8 cellular contexts compared by ENCODE assay signal in the genomic region with DNA sequence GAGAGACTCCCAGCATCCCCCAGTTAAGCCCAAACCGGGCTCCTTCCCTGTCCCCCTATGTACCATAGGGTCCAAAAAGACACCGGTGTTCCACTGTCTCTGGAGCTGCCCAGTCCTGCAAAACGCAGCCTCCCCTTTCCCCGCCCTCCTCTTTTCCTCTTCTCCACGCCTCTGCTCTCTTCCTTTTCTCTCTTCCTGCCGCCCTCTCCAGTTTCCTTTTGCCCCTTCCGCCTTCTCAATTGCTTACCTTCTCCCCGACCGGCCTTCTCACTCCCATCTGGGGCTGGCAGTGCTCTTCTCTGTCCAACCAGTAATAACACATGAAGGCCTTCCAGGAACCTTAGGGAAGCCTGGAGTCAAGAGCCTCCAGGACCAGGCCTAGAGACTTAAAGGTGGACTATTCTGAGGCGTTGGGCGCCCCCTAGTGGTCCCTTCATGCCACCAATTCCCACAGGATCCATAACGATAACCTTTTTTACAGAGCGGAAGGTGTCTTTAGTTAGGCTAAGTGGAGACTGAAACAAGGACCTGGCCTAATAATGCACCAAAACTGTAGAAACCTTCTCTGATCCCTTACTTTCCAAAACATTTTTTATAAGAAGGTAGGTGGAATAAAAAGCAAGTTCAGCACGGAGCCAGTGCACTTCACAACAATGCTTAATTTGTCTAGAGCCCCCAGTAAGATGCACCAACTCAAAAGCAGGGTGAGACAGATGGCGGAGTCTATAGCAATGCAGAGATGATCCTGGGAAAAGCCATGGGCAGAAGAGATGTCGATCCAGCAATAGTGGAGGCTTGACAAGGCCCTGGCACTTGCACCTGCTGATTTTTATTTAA. TPM values are rescaled to one million over a fixed set of nuclear protein-coding genes. Genes with fewer than 3 reads are reported as not detected.
DNase-seq lines count a peak whose midpoint lies in the region; ATAC-seq and TF ChIP-seq lines count a peak whose summit lies in the region.

No MANE protein-coding gene starts in this region.

- TF ChIP-seq CTCF in GM06990 (IDR thresholded peaks at IDR 0.05; ENCODE audit: insufficient read depth, low read length, poor library complexity, severe bottlenecking) (peak; percentile 80), choroid plexus epithelial cell (conservative IDR thresholded peaks at IDR 0.05; ENCODE audit: low read depth, low read length) (peak; percentile 90), liver (IDR thresholded peaks at IDR 0.05; ENCODE audit: low read depth, low read length, missing input control) (peak; percentile 84)

- no peak overlapping the region for H3K4me3 ChIP-seq in GM06990 (replicated peaks; ENCODE audit: low read depth, low read length)
- H3K4me3 ChIP-seq in choroid plexus epithelial cell (ENCODE audit: low read depth, low read length): no peak overlapping the region
- no peak overlapping the region for H3K4me3 ChIP-seq in liver (ENCODE audit: low read depth in 1 of 3, low read length in 3 of 3)

- H3K27ac ChIP-seq in liver (ENCODE audit: low read depth in 1 of 2, low read length in 2 of 2): no peak overlapping the region

- no peak overlapping the region for H3K9ac ChIP-seq in liver (ENCODE audit: low read depth in 1 of 2, low read length in 2 of 2)

- DNase-seq in GM06990 (ENCODE audit: extremely low read depth, insufficient read length): peak; percentile 20
- peak; percentile 41 to 87 for DNase-seq in NCI-H446 (lab: John Stamatoyannopoulos, UW)
- peak; percentile 61 to 62 for DNase-seq in activated CD4-positive, alpha-beta T cell treated with anti-CD3 and anti-CD28 coated beads for 4 hours
- DNase-seq in choroid plexus epithelial cell (ENCODE audit: low read depth): peak; percentile 85
- peak; percentile 40 to 67 (median 50) for DNase-seq in stimulated activated CD4-positive, alpha-beta T cell treated with anti-CD3 and anti-CD28 coated beads, TNF-alpha, amount 100 ng/mL, for 24 hours (ENCODE audit: low read depth in 3 of 3)

- ATAC-seq in HG02798 (IDR thresholded peaks at IDR 0.05; ENCODE audit: poor library complexity, unreplicated experiment) (peak; percentile 54), GM21825 (IDR thresholded peaks at IDR 0.05; ENCODE audit: unreplicated experiment) (no peak)

- WGBS in liver: 52% methylated on average over 16 of the region's 16 CpGs

- H3K9me3 ChIP-seq in liver (ENCODE audit: control insufficient read depth in 4 of 4, low read length in 3 of 4): no peaks in the 10 kb centered on the region

- H3K27me3 ChIP-seq in GM06990 (replicated peaks; ENCODE audit: control insufficient read depth, insufficient read depth, low read length) (no peaks in the 10 kb centered on the region), liver (ENCODE audit: control insufficient read depth in 4 of 4, insufficient read depth in 4 of 4, low read length in 3 of 4) (no peaks in the 10 kb centered on the region)

- H3K4me1 ChIP-seq in liver (ENCODE audit: control insufficient read depth in 4 of 4, insufficient read depth in 4 of 4, low read length in 3 of 4): peaks cover 0 to 12% (median 5%) of the 10 kb centered on the region in 4 donors

- no peaks in the 10 kb centered on the region for H3K36me3 ChIP-seq in GM06990 (ENCODE audit: control insufficient read depth, insufficient read depth, low read length)
- no peaks in the 10 kb centered on the region for H3K36me3 ChIP-seq in liver (ENCODE audit: control insufficient read depth in 4 of 4, insufficient read depth in 3 of 4, low read depth in 1 of 4, low read length in 3 of 4)

- peak; percentile 88 to 90 for TF ChIP-seq RAD21 in liver (IDR thresholded peaks at IDR 0.05)

TF ChIP-seq in liver, 16 proteins besides CTCF, POLR2A, EP300 and RAD21:
- TF ChIP-seq, protein P1, sequence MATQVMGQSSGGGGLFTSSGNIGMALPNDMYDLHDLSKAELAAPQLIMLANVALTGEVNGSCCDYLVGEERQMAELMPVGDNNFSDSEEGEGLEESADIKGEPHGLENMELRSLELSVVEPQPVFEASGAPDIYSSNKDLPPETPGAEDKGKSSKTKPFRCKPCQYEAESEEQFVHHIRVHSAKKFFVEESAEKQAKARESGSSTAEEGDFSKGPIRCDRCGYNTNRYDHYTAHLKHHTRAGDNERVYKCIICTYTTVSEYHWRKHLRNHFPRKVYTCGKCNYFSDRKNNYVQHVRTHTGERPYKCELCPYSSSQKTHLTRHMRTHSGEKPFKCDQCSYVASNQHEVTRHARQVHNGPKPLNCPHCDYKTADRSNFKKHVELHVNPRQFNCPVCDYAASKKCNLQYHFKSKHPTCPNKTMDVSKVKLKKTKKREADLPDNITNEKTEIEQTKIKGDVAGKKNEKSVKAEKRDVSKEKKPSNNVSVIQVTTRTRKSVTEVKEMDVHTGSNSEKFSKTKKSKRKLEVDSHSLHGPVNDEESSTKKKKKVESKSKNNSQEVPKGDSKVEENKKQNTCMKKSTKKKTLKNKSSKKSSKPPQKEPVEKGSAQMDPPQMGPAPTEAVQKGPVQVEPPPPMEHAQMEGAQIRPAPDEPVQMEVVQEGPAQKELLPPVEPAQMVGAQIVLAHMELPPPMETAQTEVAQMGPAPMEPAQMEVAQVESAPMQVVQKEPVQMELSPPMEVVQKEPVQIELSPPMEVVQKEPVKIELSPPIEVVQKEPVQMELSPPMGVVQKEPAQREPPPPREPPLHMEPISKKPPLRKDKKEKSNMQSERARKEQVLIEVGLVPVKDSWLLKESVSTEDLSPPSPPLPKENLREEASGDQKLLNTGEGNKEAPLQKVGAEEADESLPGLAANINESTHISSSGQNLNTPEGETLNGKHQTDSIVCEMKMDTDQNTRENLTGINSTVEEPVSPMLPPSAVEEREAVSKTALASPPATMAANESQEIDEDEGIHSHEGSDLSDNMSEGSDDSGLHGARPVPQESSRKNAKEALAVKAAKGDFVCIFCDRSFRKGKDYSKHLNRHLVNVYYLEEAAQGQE (IDR thresholded peaks at IDR 0.05): no peak
- TF ChIP-seq JUND (IDR thresholded peaks at IDR 0.05): no peak

RNA-seq across cellular contexts. Expression of a gene that starts 27.2 kb away (rescaled TPM):
- total RNA-seq in liver: 1 to 10 TPM; 7.3 to 9.7 TPM
- 10 to 100 TPM; 19.2 to 69.4 TPM for polyA plus RNA-seq in liver

Comparison
In these comparisons a context has a peak if more than half of its experiments do, and no peak if none do; other contexts are left out.
1. DNase-seq: peak in every context shown above with its lines; median percentile 85 in choroid plexus epithelial cell; 64 in NCI-H446; 62 in activated CD4-positive, alpha-beta T cell treated with anti-CD3 and anti-CD28 coated beads for 4 hours; 50 in stimulated activated CD4-positive, alpha-beta T cell treated with anti-CD3 and anti-CD28 coated beads, TNF-alpha, amount 100 ng/mL, for 24 hours; 20 in GM06990.